13 cellular contexts compared by ENCODE assay signal in the genomic region with DNA sequence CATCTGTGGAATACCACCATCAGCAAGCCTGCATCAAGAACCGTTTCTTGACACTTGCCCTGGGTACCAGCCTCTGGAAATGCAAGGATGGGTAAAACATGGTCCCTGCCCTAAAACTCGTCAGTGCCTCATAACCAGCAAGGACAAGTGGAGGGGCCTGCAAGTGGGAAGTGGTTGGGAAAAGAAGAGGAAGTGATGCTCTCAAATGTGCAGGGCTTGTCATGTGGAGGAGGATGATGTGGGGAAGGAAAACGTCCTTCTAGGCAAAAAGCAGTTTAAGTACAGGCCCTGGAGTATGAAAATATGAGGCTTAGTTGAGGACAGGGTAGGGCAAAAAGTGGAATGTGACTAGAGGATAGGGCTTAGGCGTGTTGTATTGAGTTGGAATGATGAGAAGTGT. TPM values are rescaled to one million over a fixed set of nuclear protein-coding genes. Genes with fewer than 3 reads are reported as not detected.
DNase-seq lines count a peak whose midpoint lies in the region; ATAC-seq and TF ChIP-seq lines count a peak whose summit lies in the region.
"Had no signal": no experiment of that assay in that cellular context is flagged by ENCODE, and none has a peak within 500 bp of the region (broad histone marks: within the 10 kb centered on the region; RNA-seq: fewer than 3 reads in every experiment).

No MANE protein-coding gene starts in this region.

- peak; percentile 21 to 24 for ATAC-seq in left cardiac atrium
- no peak for ATAC-seq in Right ventricle myocardium superior (ENCODE audit: poor library complexity)
- peak; percentile 21 to 48 for ATAC-seq in lower lobe of right lung
- ATAC-seq in upper lobe of right lung, result peak; percentile 68

- H3K4me1 ChIP-seq in lower lobe of right lung (peaks cover 65% of the 10 kb centered on the region), upper lobe of right lung (peaks cover 30% of the 10 kb centered on the region), smooth muscle cell (ENCODE audit: low read depth) (no peaks in the 10 kb centered on the region)

- no peak overlapping the region for H3K4me3 ChIP-seq in lower lobe of right lung
- no peak overlapping the region for H3K4me3 ChIP-seq in upper lobe of right lung
- no peak overlapping the region for H3K4me3 ChIP-seq in smooth muscle cell
- H3K4me3 ChIP-seq: sigmoid colon had no signal

- H4K20me1 ChIP-seq in smooth muscle cell (ENCODE audit: low read depth), result peaks cover 100% of the 10 kb centered on the region

- H3K4me2 ChIP-seq in smooth muscle cell, result no peak overlapping the region

- H3K36me3 ChIP-seq in lower lobe of right lung, result peaks cover 13% of the 10 kb centered on the region
- peaks cover 13% of the 10 kb centered on the region for H3K36me3 ChIP-seq in upper lobe of right lung
- H3K36me3 ChIP-seq in smooth muscle cell (ENCODE audit: low read depth), result no peaks in the 10 kb centered on the region
- H3K36me3 ChIP-seq: sigmoid colon had no signal

- WGBS in smooth muscle cell (ENCODE audit: low lambda C conversion rate), result 90% methylated on average over 4 of the region's 4 CpGs

- peaks cover 98% of the 10 kb centered on the region for H3K79me2 ChIP-seq in smooth muscle cell (ENCODE audit: low read depth)

- DNase-seq in left cardiac atrium (no peak), Right ventricle myocardium superior (no peak), OCI-M1 (lab: John Stamatoyannopoulos, UW) (peak; percentile 61), lower lobe of right lung (no peak), upper lobe of right lung (no peak), HT-29 (ENCODE audit: low spot score) (no peak), smooth muscle cell (lab: John Stamatoyannopoulos, UW; ENCODE audit: unreplicated experiment) (no peak)
- DNase-seq in stimulated activated CD4-positive, alpha-beta T cell treated with anti-CD3 and anti-CD28 coated beads, Interleukin-4, amount 100 ng/mL, for 4 hours, result no peak
- DNase-seq: activated T-cell treated with anti-CD3 and anti-CD28 coated beads for 4 hours; caudate nucleus; NCI-H1048; sigmoid colon; stimulated activated CD4-positive, alpha-beta T cell treated with anti-CD3 and anti-CD28 coated beads, Interleukin-4, amount 100 ng/mL, for 1 hour had no signal

- intact Hi-C loops in left cardiac atrium (cut with DNase I), result no loop called here
- intact Hi-C loops in Right ventricle myocardium superior (cut with DNase I), result no loop called here
- intact Hi-C loops in lower lobe of right lung (cut with DNase I), result no loop called here
- intact Hi-C loops in upper lobe of right lung (cut with DNase I), result no loop called here

- TF ChIP-seq CTCF in lower lobe of right lung (IDR thresholded peaks at IDR 0.05) (no peak), upper lobe of right lung (IDR thresholded peaks at IDR 0.05) (no peak), smooth muscle cell (IDR thresholded peaks at IDR 0.05; ENCODE audit: borderline replicate concordance, insufficient read depth, poor library complexity, severe bottlenecking) (no peak)

- H3K27ac ChIP-seq in lower lobe of right lung, result peak overlapping the region; percentile 24
- no peak overlapping the region for H3K27ac ChIP-seq in upper lobe of right lung
- no peak overlapping the region for H3K27ac ChIP-seq in smooth muscle cell (ENCODE audit: low read depth)

- no peak overlapping the region for H2AFZ ChIP-seq in smooth muscle cell (ENCODE audit: low read depth)

- H3K27me3 ChIP-seq in lower lobe of right lung (ENCODE audit: low read depth) (no peaks in the 10 kb centered on the region), upper lobe of right lung (no peaks in the 10 kb centered on the region), smooth muscle cell (ENCODE audit: low read depth) (no peaks in the 10 kb centered on the region)
- H3K27me3 ChIP-seq: sigmoid colon had no signal

- no peaks in the 10 kb centered on the region for H3K9me3 ChIP-seq in lower lobe of right lung
- H3K9me3 ChIP-seq in upper lobe of right lung, result no peaks in the 10 kb centered on the region
- H3K9me3 ChIP-seq in smooth muscle cell (replicated peaks; ENCODE audit: low read depth), result no peaks in the 10 kb centered on the region
- H3K9me3 ChIP-seq: sigmoid colon had no signal

- no peak overlapping the region for H3K9ac ChIP-seq in smooth muscle cell (ENCODE audit: low read depth)

- H3F3A ChIP-seq in smooth muscle cell (ENCODE audit: low read depth), result no peaks in the 10 kb centered on the region

RNA-seq across cellular contexts. Expression of a gene that starts 19.0 kb away (rescaled TPM):
- total RNA-seq in left cardiac atrium (10 to 100 TPM; 34.2 to 37.6 TPM), Right ventricle myocardium superior (34.2 TPM), lower lobe of right lung (62.8 TPM), upper lobe of right lung (60.2 TPM), smooth muscle cell (19.8 and 26.1 TPM in 2 replicates)
- total RNA-seq in HT-29 (2014; rRNA removed; shearing (Covaris generic)), result 21.6 and 23.9 TPM in 2 replicates
- polyA plus RNA-seq in smooth muscle cell, result 13.2 and 17.7 TPM in 2 replicates
